ENCODE assay signal across 26 cellular contexts in genomic region chr22:48945621-48946458, GRCh38.
DNase-seq lines count a peak whose midpoint lies in the region; ATAC-seq and TF ChIP-seq lines count a peak whose summit lies in the region.
"Had no signal": no experiment of that assay in that cellular context is flagged by ENCODE, and none has a peak within 500 bp of the region (broad histone marks: within the 10 kb centered on the region; RNA-seq: fewer than 3 reads in every experiment).

No MANE protein-coding gene starts in this region.

- no peak overlapping the region for H3K4me3 ChIP-seq in Peyer's patch
- H3K4me3 ChIP-seq in coronary artery: no peak overlapping the region
- H3K4me3 ChIP-seq in spleen: no peak overlapping the region
- H3K4me3 ChIP-seq: body of pancreas, left lung, psoas muscle, skin epidermis had no signal

- TF ChIP-seq CTCF in Peyer's patch (IDR thresholded peaks at IDR 0.05) (no peak), coronary artery (IDR thresholded peaks at IDR 0.05) (no peak), spleen (IDR thresholded peaks at IDR 0.05 in 8 of 11, conservative IDR thresholded peaks at IDR 0.05 in 3 of 11) (no peak)

- WGBS in spleen, 5 donors: 76 to 87% (median 84%) methylated on average over 21 to 22 of the region's 22 CpGs

- TF ChIP-seq POLR2A in Peyer's patch (IDR thresholded peaks at IDR 0.05) (no peak), spleen (IDR thresholded peaks at IDR 0.05) (no peak)

- H3K36me3 ChIP-seq in Peyer's patch (no peaks in the 10 kb centered on the region), spleen (no peaks in the 10 kb centered on the region)
- H3K36me3 ChIP-seq: left lung had no signal

- H3K9me3 ChIP-seq in Peyer's patch (no peaks in the 10 kb centered on the region), spleen (no peaks in the 10 kb centered on the region)
- H3K9me3 ChIP-seq: body of pancreas, left lung, psoas muscle had no signal

- H3K27me3 ChIP-seq in Peyer's patch (no peaks in the 10 kb centered on the region), spleen (replicated peaks in 1 of 7) (peaks cover 0 to 43% (median 0%) of the 10 kb centered on the region in 7 donors)
- H3K27me3 ChIP-seq: body of pancreas had no signal

- no peaks in the 10 kb centered on the region for H3K4me1 ChIP-seq in Peyer's patch
- no peaks in the 10 kb centered on the region for H3K4me1 ChIP-seq in spleen
- H3K4me1 ChIP-seq: body of pancreas, left lung, psoas muscle had no signal

- no peak for ATAC-seq in HG03139 (IDR thresholded peaks at IDR 0.05; ENCODE audit: unreplicated experiment)
- ATAC-seq: body of pancreas; effector memory CD8-positive, alpha-beta T cell; esophagus mucosa; left lung; psoas muscle had no signal

- intact Hi-C loops in spleen (cut with DNase I; ENCODE audit: low total_unique reads): no loop called here

- DNase-seq in Peyer's patch (peak in 2 of 3 donors; percentile 5 to 43), coronary artery (ENCODE audit: low spot score) (peak; percentile 57), mesenteric fat pad (ENCODE audit: low spot score) (peak; percentile 83), spleen (peak; percentile 62), germinal center (ENCODE audit: low spot score) (no peak), NCI-H1417 (lab: John Stamatoyannopoulos, UW) (no peak), Kasumi-1 (lab: John Stamatoyannopoulos, UW) (no peak)
- DNase-seq: activated CD4-positive, alpha-beta T cell treated with anti-CD3 and anti-CD28 coated beads, Interleukin-2, amount 10 ng/mL, durations not matched to agents 7 days and 5 days; activated gamma-delta T cell treated with Interleukin-2 at 50 U/mL for 16 hours; body of pancreas; C1 segment of cervical spinal cord; DND-41; effector memory CD8-positive, alpha-beta T cell; foreskin melanocyte; immature natural killer cell; IMR-90; left lung; NCI-H1092 treated with DMSO at 0.1 percent for 48 hours; NCI-H2029; NCI-H774; psoas muscle; stimulated activated CD4-positive, alpha-beta T cell treated with anti-CD3 and anti-CD28 coated beads, Interleukin-1b, Interleukin-23, amount 100 ng/mL, for 48 hours; T-helper 9 cell had no signal

- H3K27ac ChIP-seq in Peyer's patch (no peak overlapping the region), coronary artery (no peak overlapping the region), spleen (no peak overlapping the region)
- H3K27ac ChIP-seq: body of pancreas, left lung, psoas muscle, skin epidermis had no signal

Comparison
In these comparisons a context has a peak if more than half of its experiments do, and no peak if none do; other contexts are left out.
1. DNase-seq: peak in Peyer's patch (2 of 3), coronary artery (single experiment), mesenteric fat pad (single experiment) and spleen (single experiment); none in germinal center (single experiment), NCI-H1417 (0 of 3) and Kasumi-1 (0 of 2).